ENCODE assay signal across 2 cellular contexts in genomic region chr18:11847811-11848210, GRCh38.
TF ChIP-seq lines count a peak whose summit lies in the region.

No MANE protein-coding gene starts in this region.

TF ChIP-seq in A549, 52 proteins besides CTCF, POLR2A, EP300 and RAD21:
- TF ChIP-seq GATA3 (IDR thresholded peaks at IDR 0.05; ENCODE audit: borderline replicate concordance), result no peak
- no peak for TF ChIP-seq HOXB13 (CRISPR knock-in tag; IDR thresholded peaks at IDR 0.05; ENCODE audit: low read depth)
- no peak for TF ChIP-seq EHMT2 (IDR thresholded peaks at IDR 0.05; ENCODE audit: low read depth)
- TF ChIP-seq HEYL (CRISPR knock-in tag; IDR thresholded peaks at IDR 0.05), result no peak
- no peak for TF ChIP-seq FOSL2 (IDR thresholded peaks at IDR 0.05)
- no peak for TF ChIP-seq FOSL2 (CRISPR knock-in tag; IDR thresholded peaks at IDR 0.05)
- TF ChIP-seq, protein P1, sequence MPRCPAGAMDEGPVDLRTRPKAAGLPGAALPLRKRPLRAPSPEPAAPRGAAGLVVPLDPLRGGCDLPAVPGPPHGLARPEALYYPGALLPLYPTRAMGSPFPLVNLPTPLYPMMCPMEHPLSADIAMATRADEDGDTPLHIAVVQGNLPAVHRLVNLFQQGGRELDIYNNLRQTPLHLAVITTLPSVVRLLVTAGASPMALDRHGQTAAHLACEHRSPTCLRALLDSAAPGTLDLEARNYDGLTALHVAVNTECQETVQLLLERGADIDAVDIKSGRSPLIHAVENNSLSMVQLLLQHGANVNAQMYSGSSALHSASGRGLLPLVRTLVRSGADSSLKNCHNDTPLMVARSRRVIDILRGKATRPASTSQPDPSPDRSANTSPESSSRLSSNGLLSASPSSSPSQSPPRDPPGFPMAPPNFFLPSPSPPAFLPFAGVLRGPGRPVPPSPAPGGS (IDR thresholded peaks at IDR 0.05), result no peak
- no peak for TF ChIP-seq MAZ (IDR thresholded peaks at IDR 0.05; ENCODE audit: borderline replicate concordance, low read depth, low read length)
- TF ChIP-seq EHF (CRISPR knock-in tag; IDR thresholded peaks at IDR 0.05), result no peak
- no peak for TF ChIP-seq ESRRA (IDR thresholded peaks at IDR 0.05; ENCODE audit: borderline replicate concordance, low read length)
- TF ChIP-seq CEBPB (IDR thresholded peaks at IDR 0.05), result no peak
- no peak for TF ChIP-seq ELK1 (IDR thresholded peaks at IDR 0.05; ENCODE audit: low read depth, low read length)
- TF ChIP-seq, protein P2, sequence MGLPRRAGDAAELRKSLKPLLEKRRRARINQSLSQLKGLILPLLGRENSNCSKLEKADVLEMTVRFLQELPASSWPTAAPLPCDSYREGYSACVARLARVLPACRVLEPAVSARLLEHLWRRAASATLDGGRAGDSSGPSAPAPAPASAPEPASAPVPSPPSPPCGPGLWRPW (IDR thresholded peaks at IDR 0.05), result no peak
- TF ChIP-seq, protein P3, sequence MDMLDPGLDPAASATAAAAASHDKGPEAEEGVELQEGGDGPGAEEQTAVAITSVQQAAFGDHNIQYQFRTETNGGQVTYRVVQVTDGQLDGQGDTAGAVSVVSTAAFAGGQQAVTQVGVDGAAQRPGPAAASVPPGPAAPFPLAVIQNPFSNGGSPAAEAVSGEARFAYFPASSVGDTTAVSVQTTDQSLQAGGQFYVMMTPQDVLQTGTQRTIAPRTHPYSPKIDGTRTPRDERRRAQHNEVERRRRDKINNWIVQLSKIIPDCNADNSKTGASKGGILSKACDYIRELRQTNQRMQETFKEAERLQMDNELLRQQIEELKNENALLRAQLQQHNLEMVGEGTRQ (IDR thresholded peaks at IDR 0.05), result no peak
- TF ChIP-seq ZC3H11A (IDR thresholded peaks at IDR 0.05), result no peak
- no peak for TF ChIP-seq FOXS1 (CRISPR knock-in tag; IDR thresholded peaks at IDR 0.05)

TF ChIP-seq in SK-N-SH, 30 proteins besides CTCF, POLR2A, EP300 and RAD21:
- no peak for TF ChIP-seq SMC3 (IDR thresholded peaks at IDR 0.05; ENCODE audit: low read depth, low read length)
- TF ChIP-seq POLR2AphosphoS5 (IDR thresholded peaks at IDR 0.05; ENCODE audit: low read depth, low read length), result no peak
- no peak for TF ChIP-seq FOSL2 (IDR thresholded peaks at IDR 0.05; ENCODE audit: borderline replicate concordance, low read depth)
- TF ChIP-seq IRF3 (IDR thresholded peaks at IDR 0.05; ENCODE audit: low read depth, low read length), result no peak
- TF ChIP-seq GABPA (IDR thresholded peaks at IDR 0.05; ENCODE audit: low read depth), result no peak
- TF ChIP-seq TCF12 (IDR thresholded peaks at IDR 0.05), result no peak
- no peak for TF ChIP-seq NRF1 (IDR thresholded peaks at IDR 0.05; ENCODE audit: low read depth, low read length)
- TF ChIP-seq MAX (IDR thresholded peaks at IDR 0.05; ENCODE audit: low read depth), result no peak
- TF ChIP-seq, protein P3 (IDR thresholded peaks at IDR 0.05; ENCODE audit: borderline replicate concordance, low read depth, low read length), result no peak
- TF ChIP-seq MXI1 (IDR thresholded peaks at IDR 0.05; ENCODE audit: low read depth, low read length), result no peak
- TF ChIP-seq RFX5 (IDR thresholded peaks at IDR 0.05; ENCODE audit: low read length), result no peak
- TF ChIP-seq YY1 (IDR thresholded peaks at IDR 0.05; ENCODE audit: low read depth), result no peak
- TF ChIP-seq FOXJ3 (CRISPR knock-in tag; IDR thresholded peaks at IDR 0.05), result no peak
- TF ChIP-seq, protein P4, sequence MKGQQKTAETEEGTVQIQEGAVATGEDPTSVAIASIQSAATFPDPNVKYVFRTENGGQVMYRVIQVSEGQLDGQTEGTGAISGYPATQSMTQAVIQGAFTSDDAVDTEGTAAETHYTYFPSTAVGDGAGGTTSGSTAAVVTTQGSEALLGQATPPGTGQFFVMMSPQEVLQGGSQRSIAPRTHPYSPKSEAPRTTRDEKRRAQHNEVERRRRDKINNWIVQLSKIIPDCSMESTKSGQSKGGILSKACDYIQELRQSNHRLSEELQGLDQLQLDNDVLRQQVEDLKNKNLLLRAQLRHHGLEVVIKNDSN (IDR thresholded peaks at IDR 0.05; ENCODE audit: borderline replicate concordance, low read depth), result no peak
